ENCODE assay signal across 16 cellular contexts in genomic region chr9:110146371-110146770, GRCh38.
A peak's percentile ranks its signal among the peaks of the same experiment; 100 is the strongest.
DNase-seq lines count a peak whose midpoint lies in the region; ATAC-seq lines count a peak whose summit lies in the region.
"Had no signal": no experiment of that assay in that cellular context is flagged by ENCODE, and none has a peak within 500 bp of the region (broad histone marks: within the 10 kb centered on the region; RNA-seq: fewer than 3 reads in every experiment).

No MANE protein-coding gene starts in this region.

- H3K4me1 Mint-ChIP-seq in activated CD8-positive, alpha-beta memory T cell treated with anti-CD3 and anti-CD28 coated beads, Interleukin-2, amount 10 ng/mL, durations not matched to agents 7 days and 5 days, result peaks cover 68% of the 10 kb centered on the region
- peaks cover 74% of the 10 kb centered on the region for H3K4me1 Mint-ChIP-seq in activated naive CD8-positive, alpha-beta T cell treated with anti-CD3 and anti-CD28 coated beads, Interleukin-2, amount 50 U/mL, for 24 hours
- H3K4me1 Mint-ChIP-seq in stimulated activated naive B cell treated with anti-CD40 and anti-IgM and Interleukin-4, amounts not matched to agents 10 μg/mL and 1 μg/mL and 100 μg/mL, for 72 hours, result peaks cover 66 to 99% of the 10 kb centered on the region in 2 donors

- no peaks in the 10 kb centered on the region; the same call in 1 of the 2 replicates for H3K36me3 ChIP-seq in Karpas-422 (ENCODE audit: insufficient read depth, low read length)
- H3K36me3 ChIP-seq: HAP-1, sigmoid colon had no signal

- no peaks in the 10 kb centered on the region for H3K9me3 ChIP-seq in Karpas-422 (ENCODE audit: low read length)
- H3K9me3 ChIP-seq: body of pancreas, HAP-1, sigmoid colon had no signal

- peaks cover 63% of the 10 kb centered on the region for H3K4me1 ChIP-seq in Karpas-422 (ENCODE audit: low read length)
- H3K4me1 ChIP-seq: HAP-1 had no signal

- no peak overlapping the region for H3K9ac ChIP-seq in Karpas-422 (ENCODE audit: low read length)

- H3K27me3 Mint-ChIP-seq in activated CD8-positive, alpha-beta memory T cell treated with anti-CD3 and anti-CD28 coated beads, Interleukin-2, amount 10 ng/mL, durations not matched to agents 7 days and 5 days, result no peaks in the 10 kb centered on the region
- H3K27me3 Mint-ChIP-seq in activated naive CD8-positive, alpha-beta T cell treated with anti-CD3 and anti-CD28 coated beads, Interleukin-2, amount 50 U/mL, for 24 hours, result no peaks in the 10 kb centered on the region
- H3K27me3 Mint-ChIP-seq in stimulated activated naive B cell treated with anti-CD40 and anti-IgM and Interleukin-4, amounts not matched to agents 10 μg/mL and 1 μg/mL and 100 μg/mL, for 72 hours, result no peaks in the 10 kb centered on the region

- H3K27ac ChIP-seq in Karpas-422 (ENCODE audit: low read length), result no peak overlapping the region
- H3K27ac ChIP-seq: body of pancreas, sigmoid colon had no signal

- DNase-seq in activated CD8-positive, alpha-beta memory T cell treated with anti-CD3 and anti-CD28 coated beads, Interleukin-2, amount 10 ng/mL, durations not matched to agents 7 days and 5 days, result no peak
- DNase-seq in activated CD8-positive, alpha-beta memory T cell treated with anti-CD3 and anti-CD28 coated beads, Interleukin-2, amount 50 U/mL, for 48 hours, result no peak
- DNase-seq in Karpas-422 (no peak), C1 segment of cervical spinal cord (lab: John Stamatoyannopoulos, UW) (no peak), GM19240 (ENCODE audit: insufficient read length, low spot score) (no peak)
- no peak for DNase-seq in activated naive CD8-positive, alpha-beta T cell treated with anti-CD3 and anti-CD28 coated beads, Interleukin-2, amount 50 U/mL, for 24 hours
- no peak for DNase-seq in stimulated activated naive B cell treated with anti-CD40 and anti-IgM and Interleukin-4, amounts not matched to agents 10 μg/mL and 1 μg/mL and 100 μg/mL, for 72 hours
- DNase-seq: body of pancreas; Kasumi-1; left ventricle myocardium superior; NCI-H187; PC-3; sigmoid colon; stimulated activated CD4-positive, alpha-beta T cell treated with anti-CD3 and anti-CD28 coated beads, Interleukin-4, amount 100 ng/mL, for 4 hours had no signal

- CTCF ChIA-PET in activated CD8-positive, alpha-beta memory T cell treated with anti-CD3 and anti-CD28 coated beads, Interleukin-2, amount 10 ng/mL, durations not matched to agents 7 days and 5 days (lab: Charles Lee), result no interaction called here

- H3K9me3 Mint-ChIP-seq in activated CD8-positive, alpha-beta memory T cell treated with anti-CD3 and anti-CD28 coated beads, Interleukin-2, amount 10 ng/mL, durations not matched to agents 7 days and 5 days (ENCODE audit: low read depth), result no peaks in the 10 kb centered on the region
- H3K9me3 Mint-ChIP-seq in activated naive CD8-positive, alpha-beta T cell treated with anti-CD3 and anti-CD28 coated beads, Interleukin-2, amount 50 U/mL, for 24 hours, result peaks cover 5% of the 10 kb centered on the region
- H3K9me3 Mint-ChIP-seq in stimulated activated naive B cell treated with anti-CD40 and anti-IgM and Interleukin-4, amounts not matched to agents 10 μg/mL and 1 μg/mL and 100 μg/mL, for 72 hours, result peaks cover 0 to 7% of the 10 kb centered on the region in 2 donors

- H3K4me2 ChIP-seq in Karpas-422 (ENCODE audit: low read depth, low read length, poor library complexity, severe bottlenecking), result no peak overlapping the region

- H3K79me2 ChIP-seq in Karpas-422 (ENCODE audit: low read length), result no peaks in the 10 kb centered on the region

- no peaks in the 10 kb centered on the region for H4K20me1 ChIP-seq in Karpas-422 (ENCODE audit: insufficient read depth, low read depth, low read length)

- H3K4me3 ChIP-seq in Karpas-422 (ENCODE audit: low read length), result no peak overlapping the region
- H3K4me3 ChIP-seq: body of pancreas, HAP-1, sigmoid colon had no signal

- no peaks in the 10 kb centered on the region for H3K27me3 ChIP-seq in Karpas-422 (ENCODE audit: low read length)
- H3K27me3 ChIP-seq: body of pancreas, sigmoid colon had no signal

- H3K36me3 Mint-ChIP-seq in activated CD8-positive, alpha-beta memory T cell treated with anti-CD3 and anti-CD28 coated beads, Interleukin-2, amount 10 ng/mL, durations not matched to agents 7 days and 5 days, result peaks cover 29% of the 10 kb centered on the region
- peaks cover 9% of the 10 kb centered on the region for H3K36me3 Mint-ChIP-seq in activated naive CD8-positive, alpha-beta T cell treated with anti-CD3 and anti-CD28 coated beads, Interleukin-2, amount 50 U/mL, for 24 hours (ENCODE audit: low read depth)
- peaks cover 66 to 78% of the 10 kb centered on the region in 2 donors for H3K36me3 Mint-ChIP-seq in stimulated activated naive B cell treated with anti-CD40 and anti-IgM and Interleukin-4, amounts not matched to agents 10 μg/mL and 1 μg/mL and 100 μg/mL, for 72 hours

- H3K27ac Mint-ChIP-seq in activated CD8-positive, alpha-beta memory T cell treated with anti-CD3 and anti-CD28 coated beads, Interleukin-2, amount 10 ng/mL, durations not matched to agents 7 days and 5 days, result peak overlapping the region; percentile 61
- peak overlapping the region; percentile 8 for H3K27ac Mint-ChIP-seq in activated naive CD8-positive, alpha-beta T cell treated with anti-CD3 and anti-CD28 coated beads, Interleukin-2, amount 50 U/mL, for 24 hours
- H3K27ac Mint-ChIP-seq in stimulated activated naive B cell treated with anti-CD40 and anti-IgM and Interleukin-4, amounts not matched to agents 10 μg/mL and 1 μg/mL and 100 μg/mL, for 72 hours, result peak overlapping the region; percentile 92

- no peak overlapping the region for H3K4me3 Mint-ChIP-seq in activated CD8-positive, alpha-beta memory T cell treated with anti-CD3 and anti-CD28 coated beads, Interleukin-2, amount 10 ng/mL, durations not matched to agents 7 days and 5 days
- H3K4me3 Mint-ChIP-seq in activated naive CD8-positive, alpha-beta T cell treated with anti-CD3 and anti-CD28 coated beads, Interleukin-2, amount 50 U/mL, for 24 hours, result no peak overlapping the region
- peak overlapping the region; percentile 53 to 78 for H3K4me3 Mint-ChIP-seq in stimulated activated naive B cell treated with anti-CD40 and anti-IgM and Interleukin-4, amounts not matched to agents 10 μg/mL and 1 μg/mL and 100 μg/mL, for 72 hours

- peak overlapping the region; percentile 3; the same call in 1 of the 2 replicates for H2AFZ ChIP-seq in Karpas-422 (ENCODE audit: low read length)

- H3K9me2 ChIP-seq in Karpas-422 (replicated peaks; ENCODE audit: insufficient read depth, low read length), result no peaks in the 10 kb centered on the region

- no peak for ATAC-seq in activated CD8-positive, alpha-beta memory T cell treated with anti-CD3 and anti-CD28 coated beads, Interleukin-2, amount 10 ng/mL, durations not matched to agents 7 days and 5 days
- ATAC-seq in activated naive CD8-positive, alpha-beta T cell treated with anti-CD3 and anti-CD28 coated beads, Interleukin-2, amount 50 U/mL, for 24 hours, result no peak
- ATAC-seq in stimulated activated naive B cell treated with anti-CD40 and anti-IgM and Interleukin-4, amounts not matched to agents 10 μg/mL and 1 μg/mL and 100 μg/mL, for 72 hours (replicated peaks), result no peak
- ATAC-seq in GM18519 (IDR thresholded peaks at IDR 0.05; ENCODE audit: low FRiP score, unreplicated experiment), result no peak
- ATAC-seq: body of pancreas, left ventricle myocardium superior, PC-3 had no signal

Comparison
In these comparisons a context has a peak if more than half of its experiments do, and no peak if none do; other contexts are left out.
1. H3K27ac Mint-ChIP-seq: peak in every context shown above with its lines; median percentile 92 in stimulated activated naive B cell treated with anti-CD40 and anti-IgM and Interleukin-4, amounts not matched to agents 10 μg/mL and 1 μg/mL and 100 μg/mL, for 72 hours; 61 in activated CD8-positive, alpha-beta memory T cell treated with anti-CD3 and anti-CD28 coated beads, Interleukin-2, amount 10 ng/mL, durations not matched to agents 7 days and 5 days; 8 in activated naive CD8-positive, alpha-beta T cell treated with anti-CD3 and anti-CD28 coated beads, Interleukin-2, amount 50 U/mL, for 24 hours.
2. H3K4me3 Mint-ChIP-seq: peak in stimulated activated naive B cell treated with anti-CD40 and anti-IgM and Interleukin-4, amounts not matched to agents 10 μg/mL and 1 μg/mL and 100 μg/mL, for 72 hours (2 of 2); none in activated CD8-positive, alpha-beta memory T cell treated with anti-CD3 and anti-CD28 coated beads, Interleukin-2, amount 10 ng/mL, durations not matched to agents 7 days and 5 days (single experiment) and activated naive CD8-positive, alpha-beta T cell treated with anti-CD3 and anti-CD28 coated beads, Interleukin-2, amount 50 U/mL, for 24 hours (single experiment).